Comparison of ENCODE assay signal across 8 cellular contexts in genomic region chr3:141876891-141877561, GRCh38. TPM values are rescaled to one million over a fixed set of nuclear protein-coding genes. Genes with fewer than 3 reads are reported as not detected.
DNase-seq lines count a peak whose midpoint lies in the region; ATAC-seq and TF ChIP-seq lines count a peak whose summit lies in the region.

No MANE protein-coding gene starts in this region.

- TF ChIP-seq CTCF in AG09309 (IDR thresholded peaks at IDR 0.05; ENCODE audit: control insufficient read depth, insufficient read depth, low read depth, low read length, missing control alignments): no peak

- peak; percentile 22 for ATAC-seq in GM18909 (IDR thresholded peaks at IDR 0.05; ENCODE audit: poor library complexity, unreplicated experiment)
- peak; percentile 16 for ATAC-seq in HG03139 (IDR thresholded peaks at IDR 0.05; ENCODE audit: unreplicated experiment)

- H3K4me3 ChIP-seq in AG09309 (ENCODE audit: control insufficient read depth, low read depth, low read length): peak overlapping the region; percentile 62

- DNase-seq in AG09309 (ENCODE audit: low read depth) (no peak), RPMI7951 (ENCODE audit: low read depth) (peak; percentile 60), glomerular visceral epithelial cell (ENCODE audit: extremely low spot score) (peak; percentile 45), occipital lobe (lab: John Stamatoyannopoulos, UW) (peak; percentile 59)
- peak; percentile 76 for DNase-seq in activated naive CD4-positive, alpha-beta T cell treated with Interleukin-2 at 50 U/mL for 16 hours

- peak overlapping the region; percentile 74 for H3K27ac ChIP-seq in temporal lobe (ENCODE audit: low read depth, low read length)

RNA-seq across cellular contexts. Expression of gene ATP1B3, which starts 0.6 kb away (rescaled TPM):
- 85.4 and 125 TPM in 2 replicates for total RNA-seq in RPMI7951 (2014; rRNA removed; shearing (Covaris generic))
- total RNA-seq in occipital lobe (40.7 TPM), temporal lobe (34.9 TPM)
